1 cellular context compared by ENCODE assay signal in genomic region chr14:37420622-37421021, GRCh38.
TF ChIP-seq lines count a peak whose summit lies in the region.

No MANE protein-coding gene starts in this region.

TF ChIP-seq in K562, 482 proteins besides CTCF, POLR2A, EP300 and RAD21 (continued from another document):
- TF ChIP-seq MLLT1 (IDR thresholded peaks at IDR 0.05): no peak
- no peak for TF ChIP-seq CSDE1 (IDR thresholded peaks at IDR 0.05)
- TF ChIP-seq SPI1 (IDR thresholded peaks at IDR 0.05; ENCODE audit: borderline replicate concordance, low read depth, low read length): no peak
- TF ChIP-seq HEY1 (CRISPR knock-in tag; IDR thresholded peaks at IDR 0.05; ENCODE audit: borderline replicate concordance): no peak
- TF ChIP-seq NRF1 (conservative IDR thresholded peaks at IDR 0.05 in 1 of 2, IDR thresholded peaks at IDR 0.05 in 1 of 2): no peak
- TF ChIP-seq ETV6 (IDR thresholded peaks at IDR 0.05; ENCODE audit: borderline replicate concordance in 1 of 2, low read depth in 2 of 2, low read length in 1 of 2): no peak
- no peak for TF ChIP-seq ETV6 (CRISPR knock-in tag; IDR thresholded peaks at IDR 0.05; ENCODE audit: borderline replicate concordance)
- TF ChIP-seq HMGN3 (IDR thresholded peaks at IDR 0.05; ENCODE audit: borderline replicate concordance, extremely low read depth, insufficient read length, low read depth, low read length): no peak
- TF ChIP-seq ZNF696 (CRISPR knock-in tag; conservative IDR thresholded peaks at IDR 0.05): no peak
- no peak for TF ChIP-seq NELFE (IDR thresholded peaks at IDR 0.05; ENCODE audit: insufficient read depth, insufficient read length)
TF ChIP-seq in K562: peak in this region for 0.
